ENCODE assay signal across 12 cellular contexts in the genomic region with DNA sequence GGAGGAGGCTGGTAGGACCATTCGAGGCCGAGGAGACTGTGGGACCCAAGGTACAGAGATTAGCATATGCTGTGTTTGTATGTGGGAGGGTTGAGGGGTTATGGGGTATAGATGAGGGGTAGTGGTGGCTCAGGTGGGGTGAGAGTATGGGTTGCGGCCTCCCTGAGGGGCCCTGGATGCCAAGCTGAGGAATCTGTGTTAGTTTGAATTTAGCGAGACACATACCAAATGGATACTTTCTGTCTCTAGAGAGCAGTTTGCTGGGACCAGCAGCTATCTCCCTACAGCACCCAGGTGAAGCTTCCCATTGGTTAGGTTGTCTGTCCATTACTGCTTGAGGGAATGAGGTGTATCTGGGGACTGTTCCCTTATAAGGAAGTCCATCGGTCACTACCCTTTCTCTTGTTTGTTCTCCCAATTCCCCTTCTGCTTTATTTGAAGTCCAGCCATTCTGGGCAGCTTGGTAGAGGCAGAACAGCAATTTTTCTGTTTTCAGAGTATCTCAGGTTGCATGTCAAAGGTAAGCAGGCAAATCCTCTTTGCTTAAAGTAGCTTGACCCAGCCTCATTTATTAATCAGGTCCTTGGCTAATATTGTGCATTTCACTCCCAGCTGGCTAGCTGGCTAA. TPM values are rescaled to one million over a fixed set of nuclear protein-coding genes. Genes with fewer than 3 reads are reported as not detected.
A peak's percentile ranks its signal among the peaks of the same experiment; 100 is the strongest.
DNase-seq lines count a peak whose midpoint lies in the region; TF ChIP-seq lines count a peak whose summit lies in the region.
"Had no signal": no experiment of that assay in that cellular context is flagged by ENCODE, and none has a peak within 500 bp of the region (broad histone marks: within the 10 kb centered on the region; RNA-seq: fewer than 3 reads in every experiment).

No MANE protein-coding gene starts in this region.

- peaks cover 2 to 4% of the 10 kb centered on the region in 2 experiments for H3K36me3 ChIP-seq in trophoblast cell (ENCODE audit: control insufficient read depth in 1 of 2, insufficient read depth in 2 of 2, low read length in 2 of 2)

- no peaks in the 10 kb centered on the region for H3K79me1 ChIP-seq in trophoblast cell (ENCODE audit: low read length)

- peaks cover 7 to 12% of the 10 kb centered on the region in 2 experiments for H3K4me1 ChIP-seq in trophoblast cell (ENCODE audit: control insufficient read depth in 1 of 2, insufficient read depth in 2 of 2, low read length in 2 of 2)

- H3K4ac ChIP-seq in trophoblast cell (ENCODE audit: low read depth, low read length), result peak overlapping the region; percentile 37

- POLR2A ChIA-PET in GM10248 (lab: Yijun Ruan, JAX), result no interaction called here

- H3K14ac ChIP-seq in trophoblast cell (ENCODE audit: low read length), result no peak overlapping the region

- H4K12ac ChIP-seq in trophoblast cell (ENCODE audit: low read depth, low read length), result no peak overlapping the region

- H3K9ac ChIP-seq in trophoblast cell (ENCODE audit: low read length), result no peak overlapping the region

- WGBS in trophoblast cell (ENCODE audit: extremely low coverage, insufficient coverage, insufficient read length), result no CpG with 5 or more reads among the region's 5 CpGs

- H3K27me3 ChIP-seq in trophoblast cell (ENCODE audit: insufficient read depth, low read length), result no peaks in the 10 kb centered on the region
- H3K27me3 ChIP-seq: heart left ventricle had no signal

- H3K79me2 ChIP-seq in trophoblast cell (ENCODE audit: control insufficient read depth, insufficient read depth, low read length, poor library complexity), result peaks cover 4% of the 10 kb centered on the region

- no peak overlapping the region for H3K18ac ChIP-seq in trophoblast cell (ENCODE audit: low read length)

- H2AK5ac ChIP-seq in trophoblast cell (ENCODE audit: low read length), result no peak overlapping the region

- no peak overlapping the region for H4K91ac ChIP-seq in trophoblast cell (ENCODE audit: low read depth, low read length)

- no peak for TF ChIP-seq CTCF in epithelial cell of esophagus (IDR thresholded peaks at IDR 0.05; ENCODE audit: insufficient read depth, low read depth, low read length, missing control alignments)
- TF ChIP-seq CTCF in GM10248 (IDR thresholded peaks at IDR 0.05; ENCODE audit: control extremely low read depth, extremely low read depth, low read depth, missing control alignments), result no peak

- DNase-seq in DMS53 (lab: John Stamatoyannopoulos, UW) (peak; percentile 79), NCI-H82 (lab: John Stamatoyannopoulos, UW) (peak; percentile 54), epithelial cell of esophagus (ENCODE audit: low read depth) (peak; percentile 28), trophoblast cell (no peak), GM10248 (ENCODE audit: extremely low spot score) (no peak), HuH-7 (ENCODE audit: low spot score) (no peak), mucosa of gallbladder (ENCODE audit: low spot score) (no peak), SK-N-DZ (ENCODE audit: low spot score) (no peak)
- DNase-seq: activated CD8-positive, alpha-beta memory T cell treated with anti-CD3 and anti-CD28 coated beads, Interleukin-2, amount 50 U/mL, for 48 hours; heart left ventricle; NCI-H446 treated with DMSO at 0.1 percent for 48 hours; T-helper 1 cell had no signal

- CTCF ChIA-PET in GM10248 (lab: Yijun Ruan, JAX), result interaction anchor here (1.0 to 4.0 kb wide), 13 partner anchors 10 to 243 kb away, joined by 3 to 21 read pairs (median 5); a partner anchor contains a TSS

- no peak overlapping the region for H3K27ac ChIP-seq in trophoblast cell (ENCODE audit: low read depth, low read length)

- H2BK120ac ChIP-seq in trophoblast cell (ENCODE audit: insufficient read depth, low read length, poor library complexity), result no peak overlapping the region

- no peak overlapping the region for H3K23ac ChIP-seq in trophoblast cell (ENCODE audit: low read length)

- no peak overlapping the region for H2BK5ac ChIP-seq in trophoblast cell (ENCODE audit: low read depth, low read length, poor library complexity)

- no peak overlapping the region for H3K4me2 ChIP-seq in trophoblast cell (ENCODE audit: low read length)

- no peak overlapping the region for H4K8ac ChIP-seq in trophoblast cell (ENCODE audit: low read depth, low read length)

- H3K9me3 ChIP-seq in trophoblast cell (ENCODE audit: insufficient read depth, low read depth, low read length), result no peaks in the 10 kb centered on the region
- H3K9me3 ChIP-seq: heart left ventricle had no signal

- H3K4me3 ChIP-seq in epithelial cell of esophagus (ENCODE audit: low read length), result no peak overlapping the region
- no peak overlapping the region for H3K4me3 ChIP-seq in trophoblast cell (ENCODE audit: low read depth, low read length)
- H3K4me3 ChIP-seq: heart left ventricle had no signal

- H2BK12ac ChIP-seq in trophoblast cell (ENCODE audit: low read length), result no peak overlapping the region

- no peak overlapping the region for H2AFZ ChIP-seq in trophoblast cell (ENCODE audit: insufficient read depth, low read length, poor library complexity)

RNA-seq across cellular contexts. Expression of a gene that starts 15.2 kb away (rescaled TPM):
- 95.8 and 99.2 TPM in 2 replicates for polyA plus RNA-seq in trophoblast cell (2013)
- 117 TPM for total RNA-seq in mucosa of gallbladder
- polyA plus RNA-seq in SK-N-DZ (2014; cell fraction: cytosol; rRNA removed), result 27.3 and 38.4 TPM in 2 replicates
- 13.9 and 34.3 TPM in 2 replicates for polyA plus RNA-seq in SK-N-DZ (2014; cell fraction: nucleus; rRNA removed)

Comparison
In these comparisons a context has a peak if more than half of its experiments do, and no peak if none do; other contexts are left out.
1. DNase-seq: peak in DMS53 (single experiment), NCI-H82 (single experiment) and epithelial cell of esophagus (single experiment); none in trophoblast cell (0 of 2), GM10248 (single experiment), HuH-7 (single experiment), mucosa of gallbladder (single experiment) and SK-N-DZ (single experiment).